ENCODE assay signal across 5 cellular contexts in the genomic region with DNA sequence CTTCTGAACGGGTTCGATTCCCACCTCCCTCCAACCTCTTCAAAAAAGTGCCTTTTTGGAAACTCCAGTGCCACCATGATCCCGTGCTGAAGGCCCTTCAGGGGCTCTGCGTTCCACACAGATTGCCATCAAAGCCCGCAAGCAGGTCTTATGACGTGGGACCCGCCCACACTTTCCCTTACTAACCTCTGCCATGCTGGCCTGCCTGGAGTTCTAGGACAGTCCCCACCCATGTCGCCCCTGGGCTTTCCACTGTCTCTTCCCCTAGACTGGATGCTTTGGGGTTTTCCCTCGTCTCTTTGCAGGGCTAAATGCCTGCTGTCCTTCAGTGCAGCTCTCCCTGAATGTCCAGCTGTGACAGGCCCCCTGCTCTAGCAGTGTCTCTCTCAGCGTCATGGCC.
"Had no signal": no experiment of that assay in that cellular context is flagged by ENCODE, and none has a peak within 500 bp of the region (broad histone marks: within the 10 kb centered on the region; RNA-seq: fewer than 3 reads in every experiment).

No MANE protein-coding gene starts in this region.

- H3K4me1 Mint-ChIP-seq: IgD-negative memory B cell had no signal

- H3K4me3 Mint-ChIP-seq: GM23338, H9, IgD-negative memory B cell had no signal

- H3K27ac Mint-ChIP-seq: GM23338, IgD-negative memory B cell had no signal

- H3K4me2 ChIP-seq: GM23338 had no signal

- ATAC-seq: GM23338, HepG2 had no signal

- H3K4me3 ChIP-seq: GM23338 had no signal

- H3K27me3 Mint-ChIP-seq: IgD-negative memory B cell had no signal

- H2AFZ ChIP-seq: GM23338 had no signal

- H3K9me3 Mint-ChIP-seq: GM23338, H9 had no signal

- DNase-seq: H9, HCEC 1CT had no signal
